Comparison of ENCODE assay signal across 11 cellular contexts in genomic region chr21:37916795-37917142, GRCh38. TPM values are rescaled to one million over a fixed set of nuclear protein-coding genes. Genes with fewer than 3 reads are reported as not detected.
A peak's percentile ranks its signal among the peaks of the same experiment; 100 is the strongest.
DNase-seq lines count a peak whose midpoint lies in the region; ATAC-seq, FAIRE-seq and TF ChIP-seq lines count a peak whose summit lies in the region.
"Had no signal": no experiment of that assay in that cellular context is flagged by ENCODE, and none has a peak within 500 bp of the region (broad histone marks: within the 10 kb centered on the region; RNA-seq: fewer than 3 reads in every experiment).

No MANE protein-coding gene starts in this region.

- H3K27ac ChIP-seq in AG04450 (ENCODE audit: low read depth, low read length) (no peak overlapping the region), astrocyte (ENCODE audit: low read depth, low read length) (no peak overlapping the region), left lung (no peak overlapping the region)

- no peak for FAIRE-seq in astrocyte (lab: Jason Lieb, UNC)

- POLR2A ChIA-PET in AG04450 (lab: Yijun Ruan, JAX) (no interaction called here), HEK293T (lab: Yijun Ruan, JAX) (no interaction called here)
- POLR2A ChIA-PET in activated CD4-positive, alpha-beta memory T cell treated with anti-CD3 and anti-CD28 coated beads, Interleukin-2, amount 10 ng/mL, durations not matched to agents 7 days and 5 days (lab: Charles Lee): no interaction called here

- no peak for DNase-seq in AG04450 (ENCODE audit: low read depth, low spot score)
- DNase-seq in HEK293T (ENCODE audit: extremely low spot score): peak; percentile 63
- no peak for DNase-seq in astrocyte (ENCODE audit: low read depth)
- DNase-seq in left lung: peak in 1 of 2 donors; percentile 68
- DNase-seq in kidney glomerular epithelial cell (lab: John Stamatoyannopoulos, UW): no peak
- no peak for DNase-seq in activated CD4-positive, alpha-beta memory T cell treated with anti-CD3 and anti-CD28 coated beads, Interleukin-2, amount 10 ng/mL, durations not matched to agents 7 days and 5 days
- DNase-seq in C1 segment of cervical spinal cord (lab: John Stamatoyannopoulos, UW): no peak
- DNase-seq: DMS53 had no signal

- TF ChIP-seq CTCF in AG04450 (IDR thresholded peaks at IDR 0.05; ENCODE audit: low read depth, low read length) (peak; percentile 22; the same call in 1 of the 2 replicates), astrocyte (IDR thresholded peaks at IDR 0.05; ENCODE audit: insufficient read depth, low read depth, low read length) (peak; percentile 16), left lung (IDR thresholded peaks at IDR 0.05) (no peak)

- H3K36me3 ChIP-seq in astrocyte (ENCODE audit: insufficient read depth, low read length) (no peaks in the 10 kb centered on the region), left lung (no peaks in the 10 kb centered on the region)

- no peaks in the 10 kb centered on the region for H3K79me2 ChIP-seq in astrocyte (ENCODE audit: insufficient read depth, low read length)

- no peaks in the 10 kb centered on the region for H3K9me3 Mint-ChIP-seq in astrocyte (ENCODE audit: unreplicated experiment)
- H3K9me3 Mint-ChIP-seq in activated CD4-positive, alpha-beta memory T cell treated with anti-CD3 and anti-CD28 coated beads, Interleukin-2, amount 10 ng/mL, durations not matched to agents 7 days and 5 days: no peaks in the 10 kb centered on the region

- no peaks in the 10 kb centered on the region for H4K20me1 ChIP-seq in astrocyte (ENCODE audit: insufficient read depth, low read length)

- peak overlapping the region; percentile 86 for H3K4me2 ChIP-seq in astrocyte (ENCODE audit: low read length)

- CTCF ChIA-PET in AG04450 (lab: Charles Lee): interaction anchor here (0.8 to 5.2 kb wide), 7 partner anchors 15 to 435 kb away, joined by 3 to 36 read pairs (median 5); no protein-coding TSS in a partner anchor
- CTCF ChIA-PET in HEK293T (lab: Yijun Ruan, JAX): interaction anchor here (0.6 to 1.6 kb wide), 3 partner anchors 20 to 141 kb away, joined by 3 read pairs; no protein-coding TSS in a partner anchor
- CTCF ChIA-PET in activated CD4-positive, alpha-beta memory T cell treated with anti-CD3 and anti-CD28 coated beads, Interleukin-2, amount 10 ng/mL, durations not matched to agents 7 days and 5 days (lab: Charles Lee): no interaction called here

- no peaks in the 10 kb centered on the region for H3K36me3 Mint-ChIP-seq in astrocyte (ENCODE audit: low read depth, unreplicated experiment)
- no peaks in the 10 kb centered on the region for H3K36me3 Mint-ChIP-seq in activated CD4-positive, alpha-beta memory T cell treated with anti-CD3 and anti-CD28 coated beads, Interleukin-2, amount 10 ng/mL, durations not matched to agents 7 days and 5 days (ENCODE audit: low read depth)

- H3K9me3 ChIP-seq in AG04450 (ENCODE audit: control insufficient read depth, insufficient read depth, low read length): no peaks in the 10 kb centered on the region; the same call in 1 of the 2 replicates
- no peaks in the 10 kb centered on the region for H3K9me3 ChIP-seq in astrocyte (ENCODE audit: insufficient read depth, low read depth, low read length)
- no peaks in the 10 kb centered on the region for H3K9me3 ChIP-seq in left lung

- H3K4me3 ChIP-seq in AG04450 (ENCODE audit: low read depth, low read length) (peak overlapping the region; percentile 41), astrocyte (ENCODE audit: insufficient read depth, low read depth, low read length) (peak overlapping the region; percentile 44), left lung (no peak overlapping the region)

- H3K4me3 Mint-ChIP-seq in astrocyte (ENCODE audit: unreplicated experiment): peak overlapping the region; percentile 92
- H3K4me3 Mint-ChIP-seq in activated CD4-positive, alpha-beta memory T cell treated with anti-CD3 and anti-CD28 coated beads, Interleukin-2, amount 10 ng/mL, durations not matched to agents 7 days and 5 days: no peak overlapping the region

- peak overlapping the region; percentile 48 for H3K9ac ChIP-seq in astrocyte (ENCODE audit: low read length)

- H3K4me1 Mint-ChIP-seq in astrocyte (ENCODE audit: low read depth, unreplicated experiment): peaks cover 14% of the 10 kb centered on the region
- no peaks in the 10 kb centered on the region for H3K4me1 Mint-ChIP-seq in activated CD4-positive, alpha-beta memory T cell treated with anti-CD3 and anti-CD28 coated beads, Interleukin-2, amount 10 ng/mL, durations not matched to agents 7 days and 5 days

- H3K27me3 ChIP-seq in AG04450 (ENCODE audit: control insufficient read depth, insufficient read depth, low read length): peaks cover 45% of the 10 kb centered on the region
- H3K27me3 ChIP-seq in astrocyte (ENCODE audit: insufficient read depth, low read length): peaks cover 30% of the 10 kb centered on the region
- peaks cover 40 to 96% of the 10 kb centered on the region in 2 donors for H3K27me3 ChIP-seq in left lung

- intact Hi-C loops in left lung (cut with DNase I): no loop called here

- peaks cover 22% of the 10 kb centered on the region for H3K27me3 Mint-ChIP-seq in astrocyte (ENCODE audit: low read depth, unreplicated experiment)
- peaks cover 32% of the 10 kb centered on the region for H3K27me3 Mint-ChIP-seq in activated CD4-positive, alpha-beta memory T cell treated with anti-CD3 and anti-CD28 coated beads, Interleukin-2, amount 10 ng/mL, durations not matched to agents 7 days and 5 days

- no peak overlapping the region for H3K27ac Mint-ChIP-seq in astrocyte (ENCODE audit: unreplicated experiment)
- H3K27ac Mint-ChIP-seq in activated CD4-positive, alpha-beta memory T cell treated with anti-CD3 and anti-CD28 coated beads, Interleukin-2, amount 10 ng/mL, durations not matched to agents 7 days and 5 days: no peak overlapping the region

- H2AFZ ChIP-seq in astrocyte (ENCODE audit: low read depth, low read length): peak overlapping the region; percentile 75

- ATAC-seq in left lung: peak; percentile 36
- no peak for ATAC-seq in HG03571 (IDR thresholded peaks at IDR 0.05; ENCODE audit: unreplicated experiment)

- peaks cover 13% of the 10 kb centered on the region for H3K4me1 ChIP-seq in astrocyte (ENCODE audit: insufficient read depth, low read length)
- H3K4me1 ChIP-seq in left lung: peaks cover 9 to 15% of the 10 kb centered on the region in 2 donors

TF ChIP-seq in HEK293T, 16 proteins besides CTCF, POLR2A, EP300 and RAD21:
- TF ChIP-seq HDGF (IDR thresholded peaks at IDR 0.05; ENCODE audit: borderline replicate concordance) (no peak), L3MBTL2 (conservative IDR thresholded peaks at IDR 0.05) (no peak), FOXM1 (IDR thresholded peaks at IDR 0.05; ENCODE audit: borderline replicate concordance) (no peak), ZNF384 (IDR thresholded peaks at IDR 0.05) (no peak), ELF4 (IDR thresholded peaks at IDR 0.05) (no peak), SUZ12 (IDR thresholded peaks at IDR 0.05) (no peak), BHLHE40 (IDR thresholded peaks at IDR 0.05; ENCODE audit: borderline replicate concordance) (no peak), LEF1 (IDR thresholded peaks at IDR 0.05; ENCODE audit: borderline replicate concordance) (no peak), FOXK2 (IDR thresholded peaks at IDR 0.05) (no peak), SP1 (IDR thresholded peaks at IDR 0.05) (no peak), TARDBP (IDR thresholded peaks at IDR 0.05) (no peak)
- TF ChIP-seq, protein P1, sequence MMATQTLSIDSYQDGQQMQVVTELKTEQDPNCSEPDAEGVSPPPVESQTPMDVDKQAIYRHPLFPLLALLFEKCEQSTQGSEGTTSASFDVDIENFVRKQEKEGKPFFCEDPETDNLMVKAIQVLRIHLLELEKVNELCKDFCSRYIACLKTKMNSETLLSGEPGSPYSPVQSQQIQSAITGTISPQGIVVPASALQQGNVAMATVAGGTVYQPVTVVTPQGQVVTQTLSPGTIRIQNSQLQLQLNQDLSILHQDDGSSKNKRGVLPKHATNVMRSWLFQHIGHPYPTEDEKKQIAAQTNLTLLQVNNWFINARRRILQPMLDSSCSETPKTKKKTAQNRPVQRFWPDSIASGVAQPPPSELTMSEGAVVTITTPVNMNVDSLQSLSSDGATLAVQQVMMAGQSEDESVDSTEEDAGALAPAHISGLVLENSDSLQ (IDR thresholded peaks at IDR 0.05): no peak

RNA-seq across cellular contexts. Expression of gene KCNJ6, which starts 0.5 kb away (rescaled TPM):
- polyA plus RNA-seq in AG04450 (2011; rRNA removed): 0.02 and 0.06 TPM in 2 replicates
- not detected in 2 replicates for polyA minus RNA-seq in AG04450 (2011; rRNA and poly(A)+ RNA removed)
- total RNA-seq in astrocyte (2.0 and 2.6 TPM in 2 replicates), left lung (under 1 TPM; 0.03 to 0.05 TPM)
- not detected for total RNA-seq in activated CD4-positive, alpha-beta memory T cell treated with anti-CD3 and anti-CD28 coated beads, Interleukin-2, amount 10 ng/mL, durations not matched to agents 7 days and 5 days
- total RNA-seq: activated CD8-positive, alpha-beta memory T cell treated with anti-CD3 and anti-CD28 coated beads for 36 hours; dermis microvascular lymphatic vessel endothelial cell had no signal

Comparison
In these comparisons a context has a peak if more than half of its experiments do, and no peak if none do; other contexts are left out.
1. H3K4me3 ChIP-seq: peak in AG04450 (single experiment) and astrocyte (single experiment); none in left lung (0 of 2).
2. CTCF ChIP-seq: peak in AG04450 (single experiment) and astrocyte (single experiment); none in left lung (0 of 2).